In the genomic region with DNA sequence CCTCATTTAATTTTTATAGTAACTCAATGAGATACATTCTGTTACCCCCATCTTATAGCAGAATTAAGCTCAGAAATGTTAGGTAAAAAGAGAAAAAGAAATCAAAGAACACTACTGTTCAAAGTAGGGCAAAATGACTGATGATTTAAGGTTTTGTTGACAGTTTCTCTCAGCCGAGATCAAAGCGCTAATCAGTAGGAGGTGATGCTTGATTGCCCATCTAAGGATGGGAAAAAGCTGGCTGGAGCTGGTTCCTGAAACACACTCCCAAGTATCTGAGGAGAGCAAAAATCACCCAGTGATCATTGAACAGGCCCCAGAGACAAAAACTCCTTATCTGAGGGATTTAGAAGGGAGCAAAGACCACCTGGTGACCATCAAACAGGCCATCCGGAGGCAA, we compare ENCODE assay signal across 24 cellular contexts.
"Had no signal": no experiment of that assay in that cellular context is flagged by ENCODE, and none has a peak within 500 bp of the region (broad histone marks: within the 10 kb centered on the region; RNA-seq: fewer than 3 reads in every experiment).

No MANE protein-coding gene starts in this region.

- H3K4me1 ChIP-seq: body of pancreas, vagina had no signal

- H3K27ac Mint-ChIP-seq: activated CD4-positive, alpha-beta T cell treated with anti-CD3 and anti-CD28 coated beads, Interleukin-2, amount 10 ng/mL, durations not matched to agents 24 days and 14 days; activated CD8-positive, alpha-beta T cell treated with anti-CD3 and anti-CD28 coated beads for 36 hours; activated naive CD8-positive, alpha-beta T cell treated with anti-CD3 and anti-CD28 coated beads, Interleukin-2, amount 10 ng/mL, durations not matched to agents 7 days and 5 days; activated T-helper 2 cell treated with anti-CD3 and anti-CD28 coated beads, Interferon-gamma antibody, Interleukin-2, Interleukin-4, amounts not matched to agents 10 μg/mL and 5 μg/mL and 100 μg/mL, durations not matched to agents 14 hours and 24 hours and 36 hours; mesothelial cell of epicardium; natural killer cell treated with Interleukin-12 subunit alpha and Interleukin-12 subunit beta and Interleukin-15 and Interleukin-18, amount 100 ng/mL, for 72 hours had no signal

- H3K9me3 ChIP-seq: body of pancreas, esophagus squamous epithelium, transverse colon, vagina had no signal

- H3K27me3 ChIP-seq: body of pancreas, esophagus squamous epithelium, transverse colon, vagina had no signal

- DNase-seq: activated CD4-positive, alpha-beta T cell treated with anti-CD3 and anti-CD28 coated beads, Interleukin-2, amount 10 ng/mL, durations not matched to agents 24 days and 14 days; activated CD4-positive, CD25-positive, alpha-beta regulatory T cell; activated CD8-positive, alpha-beta T cell treated with anti-CD3 and anti-CD28 coated beads for 36 hours; activated naive CD4-positive, alpha-beta T cell treated with Interleukin-2 at 50 U/mL for 16 hours; activated naive CD8-positive, alpha-beta T cell treated with anti-CD3 and anti-CD28 coated beads, Interleukin-2, amount 10 ng/mL, durations not matched to agents 7 days and 5 days; activated T-cell treated with anti-CD3 and anti-CD28 coated beads, Interleukin-2, amount 50 U/mL, for 1 hour; amygdala; body of pancreas; dermis blood vessel endothelial cell; effector memory CD4-positive, alpha-beta T cell; esophagus squamous epithelium; left colon; occipital lobe; posterior cingulate gyrus; retina; stimulated activated CD4-positive, alpha-beta T cell treated with anti-CD3 and anti-CD28 coated beads, Interleukin-2, amount 100 ng/mL, for 24 hours; stimulated activated naive CD4-positive, alpha-beta T cell treated with Interleukin-2 at 50 U/mL for 16 hours; T-helper 9 cell; transverse colon had no signal

- H3K27ac ChIP-seq: body of pancreas, esophagus squamous epithelium, transverse colon, vagina had no signal

- H3K4me1 Mint-ChIP-seq: activated CD4-positive, alpha-beta T cell treated with anti-CD3 and anti-CD28 coated beads, Interleukin-2, amount 10 ng/mL, durations not matched to agents 24 days and 14 days had no signal

- H3K9me3 Mint-ChIP-seq: activated CD8-positive, alpha-beta T cell treated with anti-CD3 and anti-CD28 coated beads for 36 hours; natural killer cell treated with Interleukin-12 subunit alpha and Interleukin-12 subunit beta and Interleukin-15 and Interleukin-18, amount 100 ng/mL, for 72 hours had no signal

- H3K36me3 ChIP-seq: esophagus squamous epithelium, transverse colon, vagina had no signal

- H3K27me3 Mint-ChIP-seq: activated CD4-positive, alpha-beta T cell treated with anti-CD3 and anti-CD28 coated beads, Interleukin-2, amount 10 ng/mL, durations not matched to agents 24 days and 14 days; activated CD8-positive, alpha-beta T cell treated with anti-CD3 and anti-CD28 coated beads for 36 hours had no signal

- H3K36me3 Mint-ChIP-seq: mesothelial cell of epicardium; natural killer cell treated with Interleukin-12 subunit alpha and Interleukin-12 subunit beta and Interleukin-15 and Interleukin-18, amount 100 ng/mL, for 72 hours had no signal

- H3K4me3 ChIP-seq: body of pancreas, esophagus squamous epithelium, lung, transverse colon, vagina had no signal

- ATAC-seq: activated CD8-positive, alpha-beta T cell treated with anti-CD3 and anti-CD28 coated beads for 36 hours; body of pancreas; left colon; natural killer cell treated with Interleukin-12 subunit alpha and Interleukin-12 subunit beta and Interleukin-15 and Interleukin-18, amount 100 ng/mL, for 72 hours had no signal

- H3K4me3 Mint-ChIP-seq: activated CD4-positive, alpha-beta T cell treated with anti-CD3 and anti-CD28 coated beads, Interleukin-2, amount 10 ng/mL, durations not matched to agents 24 days and 14 days; activated CD8-positive, alpha-beta T cell treated with anti-CD3 and anti-CD28 coated beads for 36 hours; activated naive CD8-positive, alpha-beta T cell treated with anti-CD3 and anti-CD28 coated beads, Interleukin-2, amount 10 ng/mL, durations not matched to agents 7 days and 5 days; mesothelial cell of epicardium; natural killer cell treated with Interleukin-12 subunit alpha and Interleukin-12 subunit beta and Interleukin-15 and Interleukin-18, amount 100 ng/mL, for 72 hours had no signal
